1 cellular context compared by ENCODE assay signal in genomic region chr6:32047539-32047854, GRCh38.
TF ChIP-seq lines count a peak whose summit lies in the region.

No MANE protein-coding gene starts in this region.

TF ChIP-seq in endothelial cell of umbilical vein, 7 proteins besides CTCF, POLR2A, EP300 and RAD21:
- no peak for TF ChIP-seq GATA2 (IDR thresholded peaks at IDR 0.05; ENCODE audit: insufficient read depth, insufficient read length, low read depth, low read length)
- TF ChIP-seq MAX (IDR thresholded peaks at IDR 0.05; ENCODE audit: insufficient read depth, insufficient read length): no peak
- TF ChIP-seq JUN (IDR thresholded peaks at IDR 0.05; ENCODE audit: borderline replicate concordance, insufficient read depth, insufficient read length, low read depth): no peak
- TF ChIP-seq FOS (IDR thresholded peaks at IDR 0.05; ENCODE audit: borderline replicate concordance, insufficient read depth, low read length): no peak
- no peak for TF ChIP-seq EZH2 (IDR thresholded peaks at IDR 0.05; ENCODE audit: borderline replicate concordance, low read depth, low read length, severe bottlenecking)
- TF ChIP-seq MYC (IDR thresholded peaks at IDR 0.05; ENCODE audit: low read depth, low read length): no peak
- TF ChIP-seq POLR2AphosphoS5 (IDR thresholded peaks at IDR 0.05; ENCODE audit: insufficient read depth, low read depth, low read length): no peak
